Comparison of ENCODE assay signal across 12 cellular contexts in genomic region chr11:44592125-44592643, GRCh38. TPM values are rescaled to one million over a fixed set of nuclear protein-coding genes. Genes with fewer than 3 reads are reported as not detected.
DNase-seq lines count a peak whose midpoint lies in the region; ATAC-seq and TF ChIP-seq lines count a peak whose summit lies in the region.
"Had no signal": no experiment of that assay in that cellular context is flagged by ENCODE, and none has a peak within 500 bp of the region (broad histone marks: within the 10 kb centered on the region; RNA-seq: fewer than 3 reads in every experiment).

No MANE protein-coding gene starts in this region.

- no peak for DNase-seq in AG04450 (ENCODE audit: low read depth, low spot score)
- peak; percentile 48 for DNase-seq in MG63
- DNase-seq in dorsolateral prefrontal cortex: no peak
- no peak for DNase-seq in progenitor cell of endocrine pancreas (ENCODE audit: low spot score, unreplicated experiment)
- DNase-seq in iPS-NIHi7 (ENCODE audit: extremely low spot score): no peak
- DNase-seq: DMS 273 treated with DMSO at 0.1 percent for 48 hours, heart right ventricle had no signal

- H3K4me3 ChIP-seq in AG04450 (ENCODE audit: low read depth, low read length) (no peak overlapping the region), MG63 (no peak overlapping the region), dorsolateral prefrontal cortex (no peak overlapping the region)
- H3K4me3 ChIP-seq: heart right ventricle, thyroid gland had no signal

- no peak for TF ChIP-seq CTCF in AG04450 (IDR thresholded peaks at IDR 0.05; ENCODE audit: low read depth, low read length)
- TF ChIP-seq CTCF in dorsolateral prefrontal cortex (IDR thresholded peaks at IDR 0.05 in 54 of 56, conservative IDR thresholded peaks at IDR 0.05 in 2 of 56; ENCODE audit: low read depth in 1 of 56, partially characterized antibody in 56 of 56): no peak
- TF ChIP-seq CTCF in nephron (IDR thresholded peaks at IDR 0.05; ENCODE audit: unreplicated experiment in 3 of 3): no peak
- no peak for TF ChIP-seq CTCF in progenitor cell of endocrine pancreas (IDR thresholded peaks at IDR 0.05; ENCODE audit: unreplicated experiment)

- H3K36me3 Mint-ChIP-seq in nephron (ENCODE audit: low read depth) (no peaks in the 10 kb centered on the region), progenitor cell of endocrine pancreas (ENCODE audit: insufficient read depth) (no peaks in the 10 kb centered on the region)

- H3K27ac Mint-ChIP-seq in nephron: peak overlapping the region in 2 of 3 experiments; percentile 62 to 87
- H3K27ac Mint-ChIP-seq in progenitor cell of endocrine pancreas: no peak overlapping the region

- peak overlapping the region; percentile 11 for H3K27ac ChIP-seq in AG04450 (ENCODE audit: low read depth, low read length)
- H3K27ac ChIP-seq in dorsolateral prefrontal cortex: peak overlapping the region in 58 of 59 donors; percentile 12 to 96 (median 90)

- POLR2A ChIA-PET in AG04450 (lab: Yijun Ruan, JAX): interaction anchor here (0.8 to 1.8 kb wide), 2 partner anchors 18 to 23 kb away, joined by 3 to 5 read pairs; no protein-coding TSS in a partner anchor

- intact Hi-C loops in dorsolateral prefrontal cortex (cut with DNase I): no loop called here

- CTCF ChIA-PET in AG04450 (lab: Charles Lee): interaction anchor here (0.6 to 1.2 kb wide), 3 partner anchors 20 to 1179 kb away, joined by 3 read pairs; no protein-coding TSS in a partner anchor

- no peak overlapping the region for H3K4me3 Mint-ChIP-seq in nephron
- H3K4me3 Mint-ChIP-seq in progenitor cell of endocrine pancreas (ENCODE audit: low read depth): no peak overlapping the region
- H3K4me3 Mint-ChIP-seq: activated naive CD4-positive, alpha-beta T cell treated with anti-CD3 and anti-CD28 coated beads, Interleukin-2, amount 50 U/mL, for 24 hours had no signal

- H3K9me3 ChIP-seq in AG04450 (ENCODE audit: control insufficient read depth, insufficient read depth, low read length) (no peaks in the 10 kb centered on the region; the same call in 1 of the 2 replicates), MG63 (no peaks in the 10 kb centered on the region)
- H3K9me3 ChIP-seq: heart right ventricle, thyroid gland had no signal

- H3K36me3 ChIP-seq in MG63: peaks cover 4% of the 10 kb centered on the region
- H3K36me3 ChIP-seq: thyroid gland had no signal

- peaks cover under 1% of the 10 kb centered on the region for H3K27me3 Mint-ChIP-seq in nephron (ENCODE audit: low read depth)
- no peaks in the 10 kb centered on the region for H3K27me3 Mint-ChIP-seq in progenitor cell of endocrine pancreas
- H3K27me3 Mint-ChIP-seq: activated naive CD4-positive, alpha-beta T cell treated with anti-CD3 and anti-CD28 coated beads, Interleukin-2, amount 50 U/mL, for 24 hours had no signal

- H3K27me3 ChIP-seq in AG04450 (ENCODE audit: control insufficient read depth, insufficient read depth, low read length): no peaks in the 10 kb centered on the region
- no peaks in the 10 kb centered on the region for H3K27me3 ChIP-seq in MG63
- no peaks in the 10 kb centered on the region for H3K27me3 ChIP-seq in dorsolateral prefrontal cortex
- H3K27me3 ChIP-seq: heart right ventricle, thyroid gland had no signal

- H3K4me1 Mint-ChIP-seq in nephron (peaks cover 66% of the 10 kb centered on the region), progenitor cell of endocrine pancreas (ENCODE audit: low read depth) (no peaks in the 10 kb centered on the region)

- no peak for ATAC-seq in HG03280 (IDR thresholded peaks at IDR 0.05; ENCODE audit: unreplicated experiment)
- ATAC-seq in GM21825 (IDR thresholded peaks at IDR 0.05; ENCODE audit: unreplicated experiment): no peak

- H3K9me3 Mint-ChIP-seq in nephron (no peaks in the 10 kb centered on the region), progenitor cell of endocrine pancreas (ENCODE audit: low read depth) (no peaks in the 10 kb centered on the region)
- H3K9me3 Mint-ChIP-seq: activated naive CD4-positive, alpha-beta T cell treated with anti-CD3 and anti-CD28 coated beads, Interleukin-2, amount 50 U/mL, for 24 hours had no signal

RNA-seq across cellular contexts. Expression of gene CD82, which starts 26.7 kb away (rescaled TPM):
- polyA plus RNA-seq in AG04450 (2011; rRNA removed): 49.3 and 62.0 TPM in 2 replicates
- polyA minus RNA-seq in AG04450 (2011; rRNA and poly(A)+ RNA removed): 41.5 and 59.4 TPM in 2 replicates
- total RNA-seq in MG63 (2014; rRNA removed; shearing (Covaris generic); ENCODE audit: low replicate concordance): 34.5 and 61.3 TPM in 2 replicates
- 100 to 1,000 TPM in 11 of 120 experiments, 10 to 100 TPM in 109; 22.6 to 179 (median 59.4) TPM for total RNA-seq in dorsolateral prefrontal cortex
- 9.3 and 9.4 TPM in 2 replicates for total RNA-seq in progenitor cell of endocrine pancreas
